2 cellular contexts compared by ENCODE assay signal in the genomic region with DNA sequence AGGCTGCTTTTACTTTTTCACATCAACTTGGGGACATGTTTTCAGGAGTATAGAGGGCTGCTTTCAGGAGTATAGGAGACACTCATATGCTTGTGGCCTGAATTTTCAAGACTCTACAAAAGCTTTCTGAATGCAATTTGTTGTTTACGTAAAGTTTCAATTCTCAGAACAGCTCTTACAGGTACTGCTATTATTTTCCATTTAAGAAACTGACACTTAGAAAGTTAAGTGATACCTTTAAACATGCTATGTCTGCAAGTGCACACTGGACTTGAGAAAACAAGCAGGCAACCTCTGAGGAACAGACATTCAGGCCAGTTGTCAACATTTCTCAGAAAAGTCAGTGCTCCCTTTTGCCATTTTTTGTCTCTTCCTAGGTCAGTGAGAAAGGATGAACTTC.
TF ChIP-seq lines count a peak whose summit lies in the region.

No MANE protein-coding gene starts in this region.

TF ChIP-seq in HepG2, 621 proteins besides CTCF, POLR2A, EP300 and RAD21:
- TF ChIP-seq SRSF9 (IDR thresholded peaks at IDR 0.05; ENCODE audit: borderline replicate concordance, insufficient read depth, low read depth, low read length, poor library complexity, severe bottlenecking): no peak
- 0 out of 2 replicates have a peak, but pooled peaks have one; percentile 4 for TF ChIP-seq EHMT2 (IDR thresholded peaks at IDR 0.05; ENCODE audit: borderline replicate concordance, low read depth, low read length)
- no peak for TF ChIP-seq POGZ (CRISPR knock-in tag; IDR thresholded peaks at IDR 0.05)
- TF ChIP-seq ZNF24 (IDR thresholded peaks at IDR 0.05): no peak
- TF ChIP-seq DPF2 (CRISPR knock-in tag; IDR thresholded peaks at IDR 0.05; ENCODE audit: borderline replicate concordance, low read depth): no peak
- TF ChIP-seq ZZZ3 (CRISPR knock-in tag; IDR thresholded peaks at IDR 0.05; ENCODE audit: borderline replicate concordance): no peak

TF ChIP-seq in GM12878, 131 proteins besides CTCF, POLR2A, EP300 and RAD21 (continues in another document):
- TF ChIP-seq CHD1 (IDR thresholded peaks at IDR 0.05; ENCODE audit: low read depth, low read length) (no peak), WRNIP1 (IDR thresholded peaks at IDR 0.05; ENCODE audit: borderline replicate concordance, low read depth, low read length) (no peak), SMC3 (IDR thresholded peaks at IDR 0.05; ENCODE audit: borderline replicate concordance, low read length) (no peak), POU2F2 (IDR thresholded peaks at IDR 0.05; ENCODE audit: borderline replicate concordance, low read depth, low read length) (no peak), FOS (IDR thresholded peaks at IDR 0.05; ENCODE audit: borderline replicate concordance, extremely low read depth, insufficient read length) (no peak), SUPT20H (IDR thresholded peaks at IDR 0.05; ENCODE audit: borderline replicate concordance, control insufficient read depth, low read depth, low read length) (no peak), ZBED1 (IDR thresholded peaks at IDR 0.05; ENCODE audit: borderline replicate concordance) (no peak), POLR2AphosphoS2 (IDR thresholded peaks at IDR 0.05; ENCODE audit: low read depth, low read length) (no peak), IRF4 (IDR thresholded peaks at IDR 0.05; ENCODE audit: low read depth, low read length) (no peak), MXI1 (IDR thresholded peaks at IDR 0.05; ENCODE audit: low read depth, low read length) (no peak), DPF2 (IDR thresholded peaks at IDR 0.05) (no peak), IKZF1 (conservative IDR thresholded peaks at IDR 0.05) (no peak), YBX1 (IDR thresholded peaks at IDR 0.05) (no peak), NR2F1 (conservative IDR thresholded peaks at IDR 0.05) (no peak), EED (IDR thresholded peaks at IDR 0.05; ENCODE audit: low read depth) (peak; percentile 37; the same call in 1 of the 2 replicates), JUNB (IDR thresholded peaks at IDR 0.05) (peak; percentile 49; the same call in 1 of the 2 replicates), STAT3 (IDR thresholded peaks at IDR 0.05; ENCODE audit: low read depth, low read length) (no peak), CREM (IDR thresholded peaks at IDR 0.05; ENCODE audit: low read depth) (0 out of 2 replicates have a peak, but pooled peaks have one; percentile 13), YY1 (IDR thresholded peaks at IDR 0.05; ENCODE audit: low read depth, low read length) (no peak), JUND (IDR thresholded peaks at IDR 0.05; ENCODE audit: low read depth, low read length) (no peak), NR2C1 (IDR thresholded peaks at IDR 0.05) (no peak), RAD51 (IDR thresholded peaks at IDR 0.05) (no peak), MYB (IDR thresholded peaks at IDR 0.05; ENCODE audit: borderline replicate concordance, low read depth, low read length) (no peak), SUZ12 (IDR thresholded peaks at IDR 0.05; ENCODE audit: unreplicated experiment) (no peak)
- TF ChIP-seq, protein P1, sequence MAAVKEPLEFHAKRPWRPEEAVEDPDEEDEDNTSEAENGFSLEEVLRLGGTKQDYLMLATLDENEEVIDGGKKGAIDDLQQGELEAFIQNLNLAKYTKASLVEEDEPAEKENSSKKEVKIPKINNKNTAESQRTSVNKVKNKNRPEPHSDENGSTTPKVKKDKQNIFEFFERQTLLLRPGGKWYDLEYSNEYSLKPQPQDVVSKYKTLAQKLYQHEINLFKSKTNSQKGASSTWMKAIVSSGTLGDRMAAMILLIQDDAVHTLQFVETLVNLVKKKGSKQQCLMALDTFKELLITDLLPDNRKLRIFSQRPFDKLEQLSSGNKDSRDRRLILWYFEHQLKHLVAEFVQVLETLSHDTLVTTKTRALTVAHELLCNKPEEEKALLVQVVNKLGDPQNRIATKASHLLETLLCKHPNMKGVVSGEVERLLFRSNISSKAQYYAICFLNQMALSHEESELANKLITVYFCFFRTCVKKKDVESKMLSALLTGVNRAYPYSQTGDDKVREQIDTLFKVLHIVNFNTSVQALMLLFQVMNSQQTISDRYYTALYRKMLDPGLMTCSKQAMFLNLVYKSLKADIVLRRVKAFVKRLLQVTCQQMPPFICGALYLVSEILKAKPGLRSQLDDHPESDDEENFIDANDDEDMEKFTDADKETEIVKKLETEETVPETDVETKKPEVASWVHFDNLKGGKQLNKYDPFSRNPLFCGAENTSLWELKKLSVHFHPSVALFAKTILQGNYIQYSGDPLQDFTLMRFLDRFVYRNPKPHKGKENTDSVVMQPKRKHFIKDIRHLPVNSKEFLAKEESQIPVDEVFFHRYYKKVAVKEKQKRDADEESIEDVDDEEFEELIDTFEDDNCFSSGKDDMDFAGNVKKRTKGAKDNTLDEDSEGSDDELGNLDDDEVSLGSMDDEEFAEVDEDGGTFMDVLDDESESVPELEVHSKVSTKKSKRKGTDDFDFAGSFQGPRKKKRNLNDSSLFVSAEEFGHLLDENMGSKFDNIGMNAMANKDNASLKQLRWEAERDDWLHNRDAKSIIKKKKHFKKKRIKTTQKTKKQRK (IDR thresholded peaks at IDR 0.05; ENCODE audit: low read depth, low read length): no peak
- TF ChIP-seq, protein P2, sequence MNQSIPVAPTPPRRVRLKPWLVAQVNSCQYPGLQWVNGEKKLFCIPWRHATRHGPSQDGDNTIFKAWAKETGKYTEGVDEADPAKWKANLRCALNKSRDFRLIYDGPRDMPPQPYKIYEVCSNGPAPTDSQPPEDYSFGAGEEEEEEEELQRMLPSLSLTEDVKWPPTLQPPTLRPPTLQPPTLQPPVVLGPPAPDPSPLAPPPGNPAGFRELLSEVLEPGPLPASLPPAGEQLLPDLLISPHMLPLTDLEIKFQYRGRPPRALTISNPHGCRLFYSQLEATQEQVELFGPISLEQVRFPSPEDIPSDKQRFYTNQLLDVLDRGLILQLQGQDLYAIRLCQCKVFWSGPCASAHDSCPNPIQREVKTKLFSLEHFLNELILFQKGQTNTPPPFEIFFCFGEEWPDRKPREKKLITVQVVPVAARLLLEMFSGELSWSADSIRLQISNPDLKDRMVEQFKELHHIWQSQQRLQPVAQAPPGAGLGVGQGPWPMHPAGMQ (IDR thresholded peaks at IDR 0.05; ENCODE audit: borderline replicate concordance): no peak
- TF ChIP-seq, protein P3, sequence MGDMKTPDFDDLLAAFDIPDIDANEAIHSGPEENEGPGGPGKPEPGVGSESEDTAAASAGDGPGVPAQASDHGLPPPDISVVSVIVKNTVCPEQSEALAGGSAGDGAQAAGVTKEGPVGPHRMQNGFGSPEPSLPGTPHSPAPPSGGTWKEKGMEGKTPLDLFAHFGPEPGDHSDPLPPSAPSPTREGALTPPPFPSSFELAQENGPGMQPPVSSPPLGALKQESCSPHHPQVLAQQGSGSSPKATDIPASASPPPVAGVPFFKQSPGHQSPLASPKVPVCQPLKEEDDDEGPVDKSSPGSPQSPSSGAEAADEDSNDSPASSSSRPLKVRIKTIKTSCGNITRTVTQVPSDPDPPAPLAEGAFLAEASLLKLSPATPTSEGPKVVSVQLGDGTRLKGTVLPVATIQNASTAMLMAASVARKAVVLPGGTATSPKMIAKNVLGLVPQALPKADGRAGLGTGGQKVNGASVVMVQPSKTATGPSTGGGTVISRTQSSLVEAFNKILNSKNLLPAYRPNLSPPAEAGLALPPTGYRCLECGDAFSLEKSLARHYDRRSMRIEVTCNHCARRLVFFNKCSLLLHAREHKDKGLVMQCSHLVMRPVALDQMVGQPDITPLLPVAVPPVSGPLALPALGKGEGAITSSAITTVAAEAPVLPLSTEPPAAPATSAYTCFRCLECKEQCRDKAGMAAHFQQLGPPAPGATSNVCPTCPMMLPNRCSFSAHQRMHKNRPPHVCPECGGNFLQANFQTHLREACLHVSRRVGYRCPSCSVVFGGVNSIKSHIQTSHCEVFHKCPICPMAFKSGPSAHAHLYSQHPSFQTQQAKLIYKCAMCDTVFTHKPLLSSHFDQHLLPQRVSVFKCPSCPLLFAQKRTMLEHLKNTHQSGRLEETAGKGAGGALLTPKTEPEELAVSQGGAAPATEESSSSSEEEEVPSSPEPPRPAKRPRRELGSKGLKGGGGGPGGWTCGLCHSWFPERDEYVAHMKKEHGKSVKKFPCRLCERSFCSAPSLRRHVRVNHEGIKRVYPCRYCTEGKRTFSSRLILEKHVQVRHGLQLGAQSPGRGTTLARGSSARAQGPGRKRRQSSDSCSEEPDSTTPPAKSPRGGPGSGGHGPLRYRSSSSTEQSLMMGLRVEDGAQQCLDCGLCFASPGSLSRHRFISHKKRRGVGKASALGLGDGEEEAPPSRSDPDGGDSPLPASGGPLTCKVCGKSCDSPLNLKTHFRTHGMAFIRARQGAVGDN (IDR thresholded peaks at IDR 0.05): peak; percentile 33; the same call in 1 of the 2 replicates
- TF ChIP-seq, protein P4, sequence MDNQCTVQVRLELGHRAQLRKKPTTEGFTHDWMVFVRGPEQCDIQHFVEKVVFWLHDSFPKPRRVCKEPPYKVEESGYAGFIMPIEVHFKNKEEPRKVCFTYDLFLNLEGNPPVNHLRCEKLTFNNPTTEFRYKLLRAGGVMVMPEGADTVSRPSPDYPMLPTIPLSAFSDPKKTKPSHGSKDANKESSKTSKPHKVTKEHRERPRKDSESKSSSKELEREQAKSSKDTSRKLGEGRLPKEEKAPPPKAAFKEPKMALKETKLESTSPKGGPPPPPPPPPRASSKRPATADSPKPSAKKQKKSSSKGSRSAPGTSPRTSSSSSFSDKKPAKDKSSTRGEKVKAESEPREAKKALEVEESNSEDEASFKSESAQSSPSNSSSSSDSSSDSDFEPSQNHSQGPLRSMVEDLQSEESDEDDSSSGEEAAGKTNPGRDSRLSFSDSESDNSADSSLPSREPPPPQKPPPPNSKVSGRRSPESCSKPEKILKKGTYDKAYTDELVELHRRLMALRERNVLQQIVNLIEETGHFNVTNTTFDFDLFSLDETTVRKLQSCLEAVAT (IDR thresholded peaks at IDR 0.05): no peak
- TF ChIP-seq, protein P5, sequence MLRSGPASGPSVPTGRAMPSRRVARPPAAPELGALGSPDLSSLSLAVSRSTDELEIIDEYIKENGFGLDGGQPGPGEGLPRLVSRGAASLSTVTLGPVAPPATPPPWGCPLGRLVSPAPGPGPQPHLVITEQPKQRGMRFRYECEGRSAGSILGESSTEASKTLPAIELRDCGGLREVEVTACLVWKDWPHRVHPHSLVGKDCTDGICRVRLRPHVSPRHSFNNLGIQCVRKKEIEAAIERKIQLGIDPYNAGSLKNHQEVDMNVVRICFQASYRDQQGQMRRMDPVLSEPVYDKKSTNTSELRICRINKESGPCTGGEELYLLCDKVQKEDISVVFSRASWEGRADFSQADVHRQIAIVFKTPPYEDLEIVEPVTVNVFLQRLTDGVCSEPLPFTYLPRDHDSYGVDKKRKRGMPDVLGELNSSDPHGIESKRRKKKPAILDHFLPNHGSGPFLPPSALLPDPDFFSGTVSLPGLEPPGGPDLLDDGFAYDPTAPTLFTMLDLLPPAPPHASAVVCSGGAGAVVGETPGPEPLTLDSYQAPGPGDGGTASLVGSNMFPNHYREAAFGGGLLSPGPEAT (IDR thresholded peaks at IDR 0.05; ENCODE audit: low read depth): no peak; the same call in 1 of the 2 replicates
- TF ChIP-seq, protein P6, sequence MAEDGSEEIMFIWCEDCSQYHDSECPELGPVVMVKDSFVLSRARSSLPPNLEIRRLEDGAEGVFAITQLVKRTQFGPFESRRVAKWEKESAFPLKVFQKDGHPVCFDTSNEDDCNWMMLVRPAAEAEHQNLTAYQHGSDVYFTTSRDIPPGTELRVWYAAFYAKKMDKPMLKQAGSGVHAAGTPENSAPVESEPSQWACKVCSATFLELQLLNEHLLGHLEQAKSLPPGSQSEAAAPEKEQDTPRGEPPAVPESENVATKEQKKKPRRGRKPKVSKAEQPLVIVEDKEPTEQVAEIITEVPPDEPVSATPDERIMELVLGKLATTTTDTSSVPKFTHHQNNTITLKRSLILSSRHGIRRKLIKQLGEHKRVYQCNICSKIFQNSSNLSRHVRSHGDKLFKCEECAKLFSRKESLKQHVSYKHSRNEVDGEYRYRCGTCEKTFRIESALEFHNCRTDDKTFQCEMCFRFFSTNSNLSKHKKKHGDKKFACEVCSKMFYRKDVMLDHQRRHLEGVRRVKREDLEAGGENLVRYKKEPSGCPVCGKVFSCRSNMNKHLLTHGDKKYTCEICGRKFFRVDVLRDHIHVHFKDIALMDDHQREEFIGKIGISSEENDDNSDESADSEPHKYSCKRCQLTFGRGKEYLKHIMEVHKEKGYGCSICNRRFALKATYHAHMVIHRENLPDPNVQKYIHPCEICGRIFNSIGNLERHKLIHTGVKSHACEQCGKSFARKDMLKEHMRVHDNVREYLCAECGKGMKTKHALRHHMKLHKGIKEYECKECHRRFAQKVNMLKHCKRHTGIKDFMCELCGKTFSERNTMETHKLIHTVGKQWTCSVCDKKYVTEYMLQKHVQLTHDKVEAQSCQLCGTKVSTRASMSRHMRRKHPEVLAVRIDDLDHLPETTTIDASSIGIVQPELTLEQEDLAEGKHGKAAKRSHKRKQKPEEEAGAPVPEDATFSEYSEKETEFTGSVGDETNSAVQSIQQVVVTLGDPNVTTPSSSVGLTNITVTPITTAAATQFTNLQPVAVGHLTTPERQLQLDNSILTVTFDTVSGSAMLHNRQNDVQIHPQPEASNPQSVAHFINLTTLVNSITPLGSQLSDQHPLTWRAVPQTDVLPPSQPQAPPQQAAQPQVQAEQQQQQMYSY (CRISPR knock-in tag; IDR thresholded peaks at IDR 0.05): no peak
- TF ChIP-seq, protein P7, sequence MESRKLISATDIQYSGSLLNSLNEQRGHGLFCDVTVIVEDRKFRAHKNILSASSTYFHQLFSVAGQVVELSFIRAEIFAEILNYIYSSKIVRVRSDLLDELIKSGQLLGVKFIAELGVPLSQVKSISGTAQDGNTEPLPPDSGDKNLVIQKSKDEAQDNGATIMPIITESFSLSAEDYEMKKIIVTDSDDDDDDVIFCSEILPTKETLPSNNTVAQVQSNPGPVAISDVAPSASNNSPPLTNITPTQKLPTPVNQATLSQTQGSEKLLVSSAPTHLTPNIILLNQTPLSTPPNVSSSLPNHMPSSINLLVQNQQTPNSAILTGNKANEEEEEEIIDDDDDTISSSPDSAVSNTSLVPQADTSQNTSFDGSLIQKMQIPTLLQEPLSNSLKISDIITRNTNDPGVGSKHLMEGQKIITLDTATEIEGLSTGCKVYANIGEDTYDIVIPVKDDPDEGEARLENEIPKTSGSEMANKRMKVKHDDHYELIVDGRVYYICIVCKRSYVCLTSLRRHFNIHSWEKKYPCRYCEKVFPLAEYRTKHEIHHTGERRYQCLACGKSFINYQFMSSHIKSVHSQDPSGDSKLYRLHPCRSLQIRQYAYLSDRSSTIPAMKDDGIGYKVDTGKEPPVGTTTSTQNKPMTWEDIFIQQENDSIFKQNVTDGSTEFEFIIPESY (IDR thresholded peaks at IDR 0.05): no peak
- TF ChIP-seq, protein P8, sequence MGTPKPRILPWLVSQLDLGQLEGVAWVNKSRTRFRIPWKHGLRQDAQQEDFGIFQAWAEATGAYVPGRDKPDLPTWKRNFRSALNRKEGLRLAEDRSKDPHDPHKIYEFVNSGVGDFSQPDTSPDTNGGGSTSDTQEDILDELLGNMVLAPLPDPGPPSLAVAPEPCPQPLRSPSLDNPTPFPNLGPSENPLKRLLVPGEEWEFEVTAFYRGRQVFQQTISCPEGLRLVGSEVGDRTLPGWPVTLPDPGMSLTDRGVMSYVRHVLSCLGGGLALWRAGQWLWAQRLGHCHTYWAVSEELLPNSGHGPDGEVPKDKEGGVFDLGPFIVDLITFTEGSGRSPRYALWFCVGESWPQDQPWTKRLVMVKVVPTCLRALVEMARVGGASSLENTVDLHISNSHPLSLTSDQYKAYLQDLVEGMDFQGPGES (IDR thresholded peaks at IDR 0.05): no peak
- TF ChIP-seq, protein P9, sequence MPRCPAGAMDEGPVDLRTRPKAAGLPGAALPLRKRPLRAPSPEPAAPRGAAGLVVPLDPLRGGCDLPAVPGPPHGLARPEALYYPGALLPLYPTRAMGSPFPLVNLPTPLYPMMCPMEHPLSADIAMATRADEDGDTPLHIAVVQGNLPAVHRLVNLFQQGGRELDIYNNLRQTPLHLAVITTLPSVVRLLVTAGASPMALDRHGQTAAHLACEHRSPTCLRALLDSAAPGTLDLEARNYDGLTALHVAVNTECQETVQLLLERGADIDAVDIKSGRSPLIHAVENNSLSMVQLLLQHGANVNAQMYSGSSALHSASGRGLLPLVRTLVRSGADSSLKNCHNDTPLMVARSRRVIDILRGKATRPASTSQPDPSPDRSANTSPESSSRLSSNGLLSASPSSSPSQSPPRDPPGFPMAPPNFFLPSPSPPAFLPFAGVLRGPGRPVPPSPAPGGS (IDR thresholded peaks at IDR 0.05; ENCODE audit: borderline replicate concordance, insufficient read depth, low read depth, low read length, poor library complexity, severe bottlenecking): peak; percentile 43
